In the genomic region with DNA sequence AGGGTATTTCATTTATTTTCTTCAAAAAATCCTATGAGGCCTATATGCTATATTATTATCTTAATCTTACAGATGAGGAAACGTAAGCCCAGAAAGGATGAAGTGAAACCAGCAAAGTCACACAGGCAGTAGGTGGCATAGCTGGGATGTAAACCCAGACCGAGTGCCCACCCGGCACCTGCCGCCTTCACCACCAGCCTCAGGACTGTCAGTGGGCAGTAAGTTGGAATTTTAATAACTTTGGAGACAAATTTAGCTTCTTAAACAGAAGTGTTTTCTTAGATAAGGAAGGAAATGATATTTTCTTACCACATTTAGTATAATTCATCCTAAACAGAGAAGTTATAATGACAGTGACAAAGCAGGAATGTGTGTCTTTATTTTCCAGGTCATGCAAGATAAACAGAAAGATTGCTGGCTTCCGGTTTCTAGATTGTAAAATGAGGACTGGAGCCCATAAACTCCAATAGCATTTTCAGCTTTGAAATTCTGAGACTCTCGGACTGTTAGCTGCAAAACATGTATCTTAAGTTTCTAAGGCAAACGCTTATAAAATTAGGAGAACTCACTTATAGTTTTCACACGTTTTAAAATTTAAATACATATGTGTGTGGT, we compare ENCODE assay signal across 23 cellular contexts. TPM values are rescaled to one million over a fixed set of nuclear protein-coding genes. Genes with fewer than 3 reads are reported as not detected.
"Had no signal": no experiment of that assay in that cellular context is flagged by ENCODE, and none has a peak within 500 bp of the region (broad histone marks: within the 10 kb centered on the region; RNA-seq: fewer than 3 reads in every experiment).

No MANE protein-coding gene starts in this region.

- H3K27me3 ChIP-seq: pancreas had no signal

- H3K4me1 ChIP-seq: lower lobe of right lung, neural progenitor cell, pancreas had no signal

- H3K4me3 ChIP-seq: lower lobe of right lung, neural progenitor cell, pancreas, stomach, thoracic aorta had no signal

- H3K4me2 ChIP-seq: neural progenitor cell had no signal

- H3K9me3 ChIP-seq: lower lobe of right lung, pancreas, sigmoid colon, stomach, thoracic aorta had no signal

- H3K27ac ChIP-seq: epithelial cell of prostate, lower lobe of right lung, neural progenitor cell, pancreas, stomach, thoracic aorta had no signal

- H3K36me3 ChIP-seq: lower lobe of right lung, neural progenitor cell, pancreas, sigmoid colon, stomach, thoracic aorta had no signal

- H3K9ac ChIP-seq: neural progenitor cell had no signal

- ATAC-seq: activated CD8-positive, alpha-beta memory T cell treated with anti-CD3 and anti-CD28 coated beads, Interleukin-2, amount 10 ng/mL, durations not matched to agents 7 days and 5 days; activated naive CD8-positive, alpha-beta T cell treated with anti-CD3 and anti-CD28 coated beads, Interleukin-2, amount 50 U/mL, for 24 hours; lower lobe of right lung; pancreas had no signal

- H2AFZ ChIP-seq: neural progenitor cell had no signal

- DNase-seq: activated CD4-positive, alpha-beta T cell treated with anti-CD3 and anti-CD28 coated beads, Interleukin-2, amount 50 U/mL, for 4 hours; activated CD4-positive, CD25-positive, alpha-beta regulatory T cell treated with anti-CD3 and anti-CD28 coated beads, Interleukin-2, amount 50 U/mL, for 72 hours; activated CD8-positive, alpha-beta memory T cell treated with anti-CD3 and anti-CD28 coated beads, Interleukin-2, amount 10 ng/mL, durations not matched to agents 7 days and 5 days; activated naive CD4-positive, alpha-beta T cell treated with anti-CD3 and anti-CD28 coated beads for 36 hours; activated naive CD8-positive, alpha-beta T cell treated with anti-CD3 and anti-CD28 coated beads, Interleukin-2, amount 50 U/mL, for 24 hours; activated T-cell treated with anti-CD3 and anti-CD28 coated beads, Interleukin-2, amount 50 U/mL, for 1 hour; aorta; foreskin melanocyte; immature natural killer cell; pancreas; stimulated activated CD4-positive, alpha-beta T cell treated with anti-CD3 and anti-CD28 coated beads, Interleukin-1b, Interleukin-23, amount 100 ng/mL, for 48 hours; stomach; T-helper 2 cell had no signal

RNA-seq across cellular contexts. Expression of a gene that starts 59.3 kb away (rescaled TPM):
- total RNA-seq: activated T-helper 2 cell treated with anti-CD3 and anti-CD28 coated beads, Interferon-gamma antibody, Interleukin-2, Interleukin-4, amounts not matched to agents 10 μg/mL and 5 μg/mL and 100 μg/mL, durations not matched to agents 14 hours and 24 hours and 36 hours; cerebellum; dermis microvascular lymphatic vessel endothelial cell; fibroblast of lung; myocyte; sigmoid colon; stomach; thoracic aorta had no signal
- polyA plus RNA-seq: fibroblast of lung had no signal
